ENCODE assay signal across 16 cellular contexts in genomic region chr1:93358293-93358692, GRCh38. TPM values are rescaled to one million over a fixed set of nuclear protein-coding genes. Genes with fewer than 3 reads are reported as not detected.
DNase-seq lines count a peak whose midpoint lies in the region; ATAC-seq and TF ChIP-seq lines count a peak whose summit lies in the region.
"Had no signal": no experiment of that assay in that cellular context is flagged by ENCODE, and none has a peak within 500 bp of the region (broad histone marks: within the 10 kb centered on the region; RNA-seq: fewer than 3 reads in every experiment).

No MANE protein-coding gene starts in this region.

- H3K36me3 ChIP-seq in H7 (replicated peaks; ENCODE audit: control insufficient read depth, insufficient read depth, low read length) (peaks cover 2% of the 10 kb centered on the region), thyroid gland (peaks cover 0 to 11% of the 10 kb centered on the region in 2 donors)

- peak; percentile 13 for DNase-seq in CD1c-positive myeloid dendritic cell (ENCODE audit: extremely low spot score)
- peak; percentile 21 for DNase-seq in H7
- DNase-seq in SIG-M5 (lab: John Stamatoyannopoulos, UW): peak; percentile 44
- DNase-seq in iPS DF 19.7 (ENCODE audit: low read depth, low spot score): peak; percentile 23
- DNase-seq in NCI-H510A (lab: John Stamatoyannopoulos, UW): no peak
- DNase-seq in activated effector memory CD4-positive, alpha-beta T cell treated with anti-CD3 and anti-CD28 coated beads, Interleukin-2, amount 50 U/mL, for 16 hours: no peak
- no peak for DNase-seq in thyroid gland
- DNase-seq: DMS79; GOT3; heart left ventricle; NCI-H1436; NCI-H226; stimulated activated naive CD4-positive, alpha-beta T cell treated with Interleukin-2 at 50 U/mL for 16 hours had no signal

- WGBS in thyroid gland, 2 donors: 83 to 93% methylated on average over 6 of the region's 6 CpGs

- H3K9me3 ChIP-seq in thyroid gland: no peaks in the 10 kb centered on the region
- H3K9me3 ChIP-seq: heart left ventricle had no signal

- H3K4me3 ChIP-seq in H7 (ENCODE audit: insufficient read depth, low read depth, low read length): no peak overlapping the region
- H3K4me3 ChIP-seq in thyroid gland (replicated peaks in 1 of 3): no peak overlapping the region
- H3K4me3 ChIP-seq: heart left ventricle had no signal

- intact Hi-C loops in thyroid gland (cut with DNase I): no loop called here

- no peak overlapping the region for H3K27ac ChIP-seq in thyroid gland
- H3K27ac ChIP-seq: parathyroid adenoma, VCaP had no signal

- TF ChIP-seq CTCF in thyroid gland (IDR thresholded peaks at IDR 0.05): no peak

- H3K27me3 ChIP-seq in H7 (ENCODE audit: control insufficient read depth, insufficient read depth, low read length) (no peaks in the 10 kb centered on the region), thyroid gland (no peaks in the 10 kb centered on the region)
- H3K27me3 ChIP-seq: heart left ventricle had no signal

- ATAC-seq in GM18520 (IDR thresholded peaks at IDR 0.05; ENCODE audit: unreplicated experiment): no peak

- no peak for TF ChIP-seq POLR2A in thyroid gland (IDR thresholded peaks at IDR 0.05)

- peaks cover 6 to 8% of the 10 kb centered on the region in 2 donors for H3K4me1 ChIP-seq in thyroid gland
- H3K4me1 ChIP-seq: parathyroid adenoma had no signal

RNA-seq across cellular contexts. Expression of gene DR1, which starts 12.6 kb away (rescaled TPM):
- total RNA-seq in H7 (2014; rRNA removed; shearing (Covaris generic)): 106 and 117 TPM in 2 replicates
- 10 to 100 TPM; 31.2 to 47.4 (median 34.1) TPM for total RNA-seq in thyroid gland

Comparison
In these comparisons a context has a peak if more than half of its experiments do, and no peak if none do; other contexts are left out.
1. DNase-seq: peak in CD1c-positive myeloid dendritic cell (single experiment), H7 (single experiment), SIG-M5 (single experiment) and iPS DF 19.7 (single experiment); none in NCI-H510A (single experiment), activated effector memory CD4-positive, alpha-beta T cell treated with anti-CD3 and anti-CD28 coated beads, Interleukin-2, amount 50 U/mL, for 16 hours (single experiment) and thyroid gland (0 of 2).